1 cellular context compared by ENCODE assay signal in genomic region chr1:156480015-156480368, GRCh38.
TF ChIP-seq lines count a peak whose summit lies in the region.

No MANE protein-coding gene starts in this region.

TF ChIP-seq in GM12878, 131 proteins besides CTCF, POLR2A, EP300 and RAD21 (continued from another document):
- TF ChIP-seq CEBPZ (IDR thresholded peaks at IDR 0.05; ENCODE audit: low read depth, low read length): no peak
- TF ChIP-seq ATF3 (IDR thresholded peaks at IDR 0.05; ENCODE audit: borderline replicate concordance, extremely low read depth, low read depth, low read length): no peak
- no peak for TF ChIP-seq ZZZ3 (IDR thresholded peaks at IDR 0.05; ENCODE audit: control insufficient read depth, insufficient read length, low read depth)
- no peak for TF ChIP-seq TAF1 (IDR thresholded peaks at IDR 0.05; ENCODE audit: borderline replicate concordance, low read depth, low read length)
- no peak for TF ChIP-seq RELB (IDR thresholded peaks at IDR 0.05; ENCODE audit: low read depth)
- TF ChIP-seq PAX5 (IDR thresholded peaks at IDR 0.05; ENCODE audit: borderline replicate concordance, low read depth, low read length): no peak
- no peak for TF ChIP-seq REST (IDR thresholded peaks at IDR 0.05; ENCODE audit: low read depth, low read length)
- TF ChIP-seq CHD2 (IDR thresholded peaks at IDR 0.05; ENCODE audit: borderline replicate concordance, low read depth, low read length): no peak
- TF ChIP-seq RELA (IDR thresholded peaks at IDR 0.05; ENCODE audit: borderline replicate concordance, partially characterized antibody): no peak
- no peak for TF ChIP-seq RAD51 (IDR thresholded peaks at IDR 0.05)
- no peak for TF ChIP-seq ZNF207 (IDR thresholded peaks at IDR 0.05; ENCODE audit: borderline replicate concordance)
- TF ChIP-seq SKIL (IDR thresholded peaks at IDR 0.05; ENCODE audit: low read depth, poor library complexity, severe bottlenecking): no peak
- no peak for TF ChIP-seq SIN3A (IDR thresholded peaks at IDR 0.05; ENCODE audit: low read depth, low read length)
